1 cellular context compared by ENCODE assay signal in the genomic region with DNA sequence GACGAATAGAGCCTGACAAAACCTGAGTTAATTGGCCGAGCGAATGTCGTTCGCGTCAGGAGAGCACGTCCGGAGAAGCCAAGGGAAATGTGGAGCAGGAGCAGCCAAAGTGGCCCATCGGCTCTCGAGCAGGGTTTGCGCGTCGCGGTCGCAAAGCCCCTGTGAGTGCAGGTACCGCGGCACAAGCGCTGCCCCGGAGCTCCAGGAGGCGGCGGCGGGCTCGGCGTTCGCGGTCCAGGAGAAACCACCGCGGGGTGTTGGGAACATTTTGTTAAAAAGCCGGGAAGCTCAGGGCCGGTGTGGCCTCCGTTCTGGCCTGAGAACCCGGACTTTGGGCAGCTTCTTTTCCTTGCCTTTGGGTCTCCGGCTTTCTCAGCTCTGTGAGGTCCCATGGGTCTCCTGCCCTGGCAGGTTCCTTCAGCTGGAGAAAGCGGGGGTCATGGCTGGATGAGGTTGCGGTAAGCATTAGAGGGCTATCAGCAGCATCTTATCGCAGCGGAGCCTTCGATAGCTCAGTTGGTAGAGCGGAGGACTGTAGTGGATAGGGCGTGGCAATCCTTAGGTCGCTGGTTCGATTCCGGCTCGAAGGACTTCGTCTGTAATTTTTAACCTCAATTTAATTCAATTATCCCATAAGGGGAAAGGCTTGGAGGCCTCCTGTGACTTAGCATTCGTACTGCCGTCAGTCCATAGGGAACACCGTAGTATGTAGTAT.
TF ChIP-seq lines count a peak whose summit lies in the region.

No MANE protein-coding gene starts in this region.

TF ChIP-seq in HepG2, 621 proteins besides CTCF, POLR2A, EP300 and RAD21 (continued from another document and continues in another):
- TF ChIP-seq ZNF235 (CRISPR knock-in tag; IDR thresholded peaks at IDR 0.05; ENCODE audit: borderline replicate concordance) (peak; percentile 66), MZF1 (CRISPR knock-in tag; IDR thresholded peaks at IDR 0.05; ENCODE audit: borderline replicate concordance) (peak; percentile 17; the same call in 1 of the 2 replicates), TAF1 (CRISPR knock-in tag; IDR thresholded peaks at IDR 0.05) (peak; percentile 73; the same call in 1 of the 2 replicates), ZNF792 (CRISPR knock-in tag; IDR thresholded peaks at IDR 0.05) (peak; percentile 92), TP53 (CRISPR knock-in tag; conservative IDR thresholded peaks at IDR 0.05) (peak; percentile 3; the same call in 1 of the 2 replicates), ASH2L (IDR thresholded peaks at IDR 0.05; ENCODE audit: insufficient read length, low read depth, low read length) (peak; percentile 74), ZBTB39 (CRISPR knock-in tag; IDR thresholded peaks at IDR 0.05) (0 out of 2 replicates have a peak, but pooled peaks have one; percentile 76), KDM6A (CRISPR knock-in tag; IDR thresholded peaks at IDR 0.05; ENCODE audit: low read depth) (0 out of 2 replicates have a peak, but pooled peaks have one; percentile 34), ZSCAN31 (CRISPR knock-in tag; IDR thresholded peaks at IDR 0.05; ENCODE audit: low read depth) (peak; percentile 75; the same call in 1 of the 2 replicates), ZNF121 (CRISPR knock-in tag; IDR thresholded peaks at IDR 0.05) (peak; percentile 26; the same call in 1 of the 2 replicates), RFX1 (IDR thresholded peaks at IDR 0.05) (no peak), ZNF484 (CRISPR knock-in tag; IDR thresholded peaks at IDR 0.05; ENCODE audit: borderline replicate concordance, low read depth) (0 out of 2 replicates have a peak, but pooled peaks have one; percentile 88), ZNF431 (CRISPR knock-in tag; IDR thresholded peaks at IDR 0.05; ENCODE audit: borderline replicate concordance, low read depth) (peak; percentile 84), ZNF331 (CRISPR knock-in tag; IDR thresholded peaks at IDR 0.05) (peak; percentile 85; the same call in 1 of the 2 replicates), ARID2 (CRISPR knock-in tag; IDR thresholded peaks at IDR 0.05; ENCODE audit: borderline replicate concordance) (peak; percentile 62; the same call in 1 of the 2 replicates), ZFP36 (IDR thresholded peaks at IDR 0.05; ENCODE audit: borderline replicate concordance, low read depth, low read length, partially characterized antibody) (peak; percentile 52), KAT8 (CRISPR knock-in tag; IDR thresholded peaks at IDR 0.05) (peak; percentile 17; the same call in 1 of the 2 replicates), ZNF101 (CRISPR knock-in tag; IDR thresholded peaks at IDR 0.05; ENCODE audit: borderline replicate concordance, low read depth) (0 out of 2 replicates have a peak, but pooled peaks have one; percentile 74), PATZ1 (CRISPR knock-in tag; IDR thresholded peaks at IDR 0.05) (peak; percentile 65), YEATS4 (CRISPR knock-in tag; IDR thresholded peaks at IDR 0.05; ENCODE audit: borderline replicate concordance) (peak; percentile 70; the same call in 1 of the 2 replicates), SP1 (IDR thresholded peaks at IDR 0.05) (no peak), SP1 (CRISPR knock-in tag; IDR thresholded peaks at IDR 0.05) (peak; percentile 40), SETDB1 (CRISPR knock-in tag; IDR thresholded peaks at IDR 0.05; ENCODE audit: borderline replicate concordance) (no peak), ZNF775 (CRISPR knock-in tag; IDR thresholded peaks at IDR 0.05; ENCODE audit: borderline replicate concordance) (no peak), HNRNPLL (IDR thresholded peaks at IDR 0.05; ENCODE audit: low read depth, low read length, poor library complexity, severe bottlenecking) (peak; percentile 90), KDM4B (CRISPR knock-in tag; IDR thresholded peaks at IDR 0.05) (no peak), ZNF724P (CRISPR knock-in tag; IDR thresholded peaks at IDR 0.05; ENCODE audit: borderline replicate concordance) (no peak), ZNF564 (CRISPR knock-in tag; IDR thresholded peaks at IDR 0.05) (peak; percentile 55; the same call in 1 of the 2 replicates), ELF1 (CRISPR knock-in tag; IDR thresholded peaks at IDR 0.05) (no peak), CCDC6 (CRISPR knock-in tag; IDR thresholded peaks at IDR 0.05) (peak; percentile 89; the same call in 1 of the 2 replicates), KLF16 (CRISPR knock-in tag; IDR thresholded peaks at IDR 0.05) (peak in 1 of 2 experiments; percentile 79; a peak in 2 of 4 replicates), ERF (CRISPR knock-in tag; IDR thresholded peaks at IDR 0.05) (peak; percentile 1; the same call in 1 of the 2 replicates)
- TF ChIP-seq, protein P1, sequence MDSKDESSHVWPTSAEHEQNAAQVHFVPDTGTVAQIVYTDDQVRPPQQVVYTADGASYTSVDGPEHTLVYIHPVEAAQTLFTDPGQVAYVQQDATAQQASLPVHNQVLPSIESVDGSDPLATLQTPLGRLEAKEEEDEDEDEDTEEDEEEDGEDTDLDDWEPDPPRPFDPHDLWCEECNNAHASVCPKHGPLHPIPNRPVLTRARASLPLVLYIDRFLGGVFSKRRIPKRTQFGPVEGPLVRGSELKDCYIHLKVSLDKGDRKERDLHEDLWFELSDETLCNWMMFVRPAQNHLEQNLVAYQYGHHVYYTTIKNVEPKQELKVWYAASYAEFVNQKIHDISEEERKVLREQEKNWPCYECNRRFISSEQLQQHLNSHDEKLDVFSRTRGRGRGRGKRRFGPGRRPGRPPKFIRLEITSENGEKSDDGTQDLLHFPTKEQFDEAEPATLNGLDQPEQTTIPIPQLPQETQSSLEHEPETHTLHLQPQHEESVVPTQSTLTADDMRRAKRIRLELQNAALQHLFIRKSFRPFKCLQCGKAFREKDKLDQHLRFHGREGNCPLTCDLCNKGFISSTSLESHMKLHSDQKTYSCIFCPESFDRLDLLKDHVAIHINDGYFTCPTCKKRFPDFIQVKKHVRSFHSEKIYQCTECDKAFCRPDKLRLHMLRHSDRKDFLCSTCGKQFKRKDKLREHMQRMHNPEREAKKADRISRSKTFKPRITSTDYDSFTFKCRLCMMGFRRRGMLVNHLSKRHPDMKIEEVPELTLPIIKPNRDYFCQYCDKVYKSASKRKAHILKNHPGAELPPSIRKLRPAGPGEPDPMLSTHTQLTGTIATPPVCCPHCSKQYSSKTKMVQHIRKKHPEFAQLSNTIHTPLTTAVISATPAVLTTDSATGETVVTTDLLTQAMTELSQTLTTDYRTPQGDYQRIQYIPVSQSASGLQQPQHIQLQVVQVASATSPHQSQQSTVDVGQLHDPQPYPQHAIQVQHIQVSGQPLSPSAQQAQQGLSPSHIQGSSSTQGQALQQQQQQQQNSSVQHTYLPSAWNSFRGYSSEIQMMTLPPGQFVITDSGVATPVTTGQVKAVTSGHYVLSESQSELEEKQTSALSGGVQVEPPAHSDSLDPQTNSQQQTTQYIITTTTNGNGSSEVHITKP (CRISPR knock-in tag; IDR thresholded peaks at IDR 0.05; ENCODE audit: low read depth) = peak; percentile 89
- TF ChIP-seq, protein P2, sequence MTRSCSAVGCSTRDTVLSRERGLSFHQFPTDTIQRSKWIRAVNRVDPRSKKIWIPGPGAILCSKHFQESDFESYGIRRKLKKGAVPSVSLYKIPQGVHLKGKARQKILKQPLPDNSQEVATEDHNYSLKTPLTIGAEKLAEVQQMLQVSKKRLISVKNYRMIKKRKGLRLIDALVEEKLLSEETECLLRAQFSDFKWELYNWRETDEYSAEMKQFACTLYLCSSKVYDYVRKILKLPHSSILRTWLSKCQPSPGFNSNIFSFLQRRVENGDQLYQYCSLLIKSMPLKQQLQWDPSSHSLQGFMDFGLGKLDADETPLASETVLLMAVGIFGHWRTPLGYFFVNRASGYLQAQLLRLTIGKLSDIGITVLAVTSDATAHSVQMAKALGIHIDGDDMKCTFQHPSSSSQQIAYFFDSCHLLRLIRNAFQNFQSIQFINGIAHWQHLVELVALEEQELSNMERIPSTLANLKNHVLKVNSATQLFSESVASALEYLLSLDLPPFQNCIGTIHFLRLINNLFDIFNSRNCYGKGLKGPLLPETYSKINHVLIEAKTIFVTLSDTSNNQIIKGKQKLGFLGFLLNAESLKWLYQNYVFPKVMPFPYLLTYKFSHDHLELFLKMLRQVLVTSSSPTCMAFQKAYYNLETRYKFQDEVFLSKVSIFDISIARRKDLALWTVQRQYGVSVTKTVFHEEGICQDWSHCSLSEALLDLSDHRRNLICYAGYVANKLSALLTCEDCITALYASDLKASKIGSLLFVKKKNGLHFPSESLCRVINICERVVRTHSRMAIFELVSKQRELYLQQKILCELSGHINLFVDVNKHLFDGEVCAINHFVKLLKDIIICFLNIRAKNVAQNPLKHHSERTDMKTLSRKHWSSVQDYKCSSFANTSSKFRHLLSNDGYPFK (CRISPR knock-in tag; IDR thresholded peaks at IDR 0.05; ENCODE audit: borderline replicate concordance) = peak; percentile 66; the same call in 1 of the 2 replicates
- TF ChIP-seq, protein P3, sequence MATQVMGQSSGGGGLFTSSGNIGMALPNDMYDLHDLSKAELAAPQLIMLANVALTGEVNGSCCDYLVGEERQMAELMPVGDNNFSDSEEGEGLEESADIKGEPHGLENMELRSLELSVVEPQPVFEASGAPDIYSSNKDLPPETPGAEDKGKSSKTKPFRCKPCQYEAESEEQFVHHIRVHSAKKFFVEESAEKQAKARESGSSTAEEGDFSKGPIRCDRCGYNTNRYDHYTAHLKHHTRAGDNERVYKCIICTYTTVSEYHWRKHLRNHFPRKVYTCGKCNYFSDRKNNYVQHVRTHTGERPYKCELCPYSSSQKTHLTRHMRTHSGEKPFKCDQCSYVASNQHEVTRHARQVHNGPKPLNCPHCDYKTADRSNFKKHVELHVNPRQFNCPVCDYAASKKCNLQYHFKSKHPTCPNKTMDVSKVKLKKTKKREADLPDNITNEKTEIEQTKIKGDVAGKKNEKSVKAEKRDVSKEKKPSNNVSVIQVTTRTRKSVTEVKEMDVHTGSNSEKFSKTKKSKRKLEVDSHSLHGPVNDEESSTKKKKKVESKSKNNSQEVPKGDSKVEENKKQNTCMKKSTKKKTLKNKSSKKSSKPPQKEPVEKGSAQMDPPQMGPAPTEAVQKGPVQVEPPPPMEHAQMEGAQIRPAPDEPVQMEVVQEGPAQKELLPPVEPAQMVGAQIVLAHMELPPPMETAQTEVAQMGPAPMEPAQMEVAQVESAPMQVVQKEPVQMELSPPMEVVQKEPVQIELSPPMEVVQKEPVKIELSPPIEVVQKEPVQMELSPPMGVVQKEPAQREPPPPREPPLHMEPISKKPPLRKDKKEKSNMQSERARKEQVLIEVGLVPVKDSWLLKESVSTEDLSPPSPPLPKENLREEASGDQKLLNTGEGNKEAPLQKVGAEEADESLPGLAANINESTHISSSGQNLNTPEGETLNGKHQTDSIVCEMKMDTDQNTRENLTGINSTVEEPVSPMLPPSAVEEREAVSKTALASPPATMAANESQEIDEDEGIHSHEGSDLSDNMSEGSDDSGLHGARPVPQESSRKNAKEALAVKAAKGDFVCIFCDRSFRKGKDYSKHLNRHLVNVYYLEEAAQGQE (IDR thresholded peaks at IDR 0.05; ENCODE audit: borderline replicate concordance in 1 of 2, low read depth in 1 of 2, low read length in 2 of 2) = 0 out of 4 replicates have a peak, but pooled peaks of 1 of the 2 experiments have one; percentile 2
- TF ChIP-seq, protein P4, sequence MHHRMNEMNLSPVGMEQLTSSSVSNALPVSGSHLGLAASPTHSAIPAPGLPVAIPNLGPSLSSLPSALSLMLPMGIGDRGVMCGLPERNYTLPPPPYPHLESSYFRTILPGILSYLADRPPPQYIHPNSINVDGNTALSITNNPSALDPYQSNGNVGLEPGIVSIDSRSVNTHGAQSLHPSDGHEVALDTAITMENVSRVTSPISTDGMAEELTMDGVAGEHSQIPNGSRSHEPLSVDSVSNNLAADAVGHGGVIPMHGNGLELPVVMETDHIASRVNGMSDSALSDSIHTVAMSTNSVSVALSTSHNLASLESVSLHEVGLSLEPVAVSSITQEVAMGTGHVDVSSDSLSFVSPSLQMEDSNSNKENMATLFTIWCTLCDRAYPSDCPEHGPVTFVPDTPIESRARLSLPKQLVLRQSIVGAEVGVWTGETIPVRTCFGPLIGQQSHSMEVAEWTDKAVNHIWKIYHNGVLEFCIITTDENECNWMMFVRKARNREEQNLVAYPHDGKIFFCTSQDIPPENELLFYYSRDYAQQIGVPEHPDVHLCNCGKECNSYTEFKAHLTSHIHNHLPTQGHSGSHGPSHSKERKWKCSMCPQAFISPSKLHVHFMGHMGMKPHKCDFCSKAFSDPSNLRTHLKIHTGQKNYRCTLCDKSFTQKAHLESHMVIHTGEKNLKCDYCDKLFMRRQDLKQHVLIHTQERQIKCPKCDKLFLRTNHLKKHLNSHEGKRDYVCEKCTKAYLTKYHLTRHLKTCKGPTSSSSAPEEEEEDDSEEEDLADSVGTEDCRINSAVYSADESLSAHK (CRISPR knock-in tag; IDR thresholded peaks at IDR 0.05; ENCODE audit: borderline replicate concordance) = 0 out of 2 replicates have a peak, but pooled peaks have one; percentile 27
